In the genomic region with DNA sequence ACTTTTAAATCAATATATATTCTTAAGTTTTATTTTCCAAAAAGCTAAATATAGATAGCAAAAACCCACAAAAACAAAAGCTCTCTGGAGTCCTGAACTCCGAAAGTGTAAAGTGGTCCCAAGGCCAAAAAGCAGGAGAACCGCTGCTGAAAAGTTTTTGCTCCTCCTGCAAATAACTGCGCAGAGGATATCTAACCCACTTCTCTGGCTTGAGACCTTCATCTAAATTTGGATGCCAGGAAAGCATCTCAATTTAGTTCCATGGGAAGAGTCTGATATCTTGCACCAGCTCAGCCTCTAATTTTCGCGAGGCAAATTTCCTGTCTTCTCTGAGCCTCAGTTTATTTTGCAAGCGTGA, we compare ENCODE assay signal across 10 cellular contexts. TPM values are rescaled to one million over a fixed set of nuclear protein-coding genes. Genes with fewer than 3 reads are reported as not detected.
DNase-seq lines count a peak whose midpoint lies in the region; ATAC-seq lines count a peak whose summit lies in the region.
"Had no signal": no experiment of that assay in that cellular context is flagged by ENCODE, and none has a peak within 500 bp of the region (broad histone marks: within the 10 kb centered on the region; RNA-seq: fewer than 3 reads in every experiment).

No MANE protein-coding gene starts in this region.

- peaks cover 20% of the 10 kb centered on the region for H3K36me3 ChIP-seq in HUES48 (ENCODE audit: control insufficient read depth, insufficient read depth, low read length)

- intact Hi-C loops in activated CD4-positive, alpha-beta memory T cell treated with anti-CD3 and anti-CD28 coated beads for 36 hours (cut with micrococcal nuclease): loop anchor here (1.0 to 5.0 kb wide), 4 partner anchors 295 to 435 kb away; partner anchors contain the start of genes BYSL, MED20 and PRICKLE4

- H3K27me3 ChIP-seq in HUES48 (ENCODE audit: control insufficient read depth, insufficient read depth, low read length): no peaks in the 10 kb centered on the region

- H3K4me3 ChIP-seq in HUES48 (ENCODE audit: low read depth, low read length) (peak overlapping the region; percentile 86), iPS-11a (ENCODE audit: low read depth, low read length) (peak overlapping the region; percentile 84)

- CTCF ChIA-PET in activated CD4-positive, alpha-beta memory T cell treated with anti-CD3 and anti-CD28 coated beads for 36 hours (lab: Charles Lee): interaction anchor here (0.7 to 2.0 kb wide), 7 partner anchors 112 to 429 kb away, joined by 3 to 18 read pairs (median 3); partner anchors contain the start of genes BYSL, MED20, TOMM6 and UBR2

- peaks cover 13% of the 10 kb centered on the region for H3K36me3 Mint-ChIP-seq in activated CD4-positive, alpha-beta memory T cell treated with anti-CD3 and anti-CD28 coated beads for 36 hours
- peaks cover 35% of the 10 kb centered on the region for H3K36me3 Mint-ChIP-seq in stimulated activated effector memory CD8-positive, alpha-beta T cell treated with anti-CD3 and anti-CD28 coated beads, Interleukin-12 subunit alpha, Interleukin-12 subunit beta, amount 100 ng/mL, for 72 hours

- H3K27ac Mint-ChIP-seq in activated CD4-positive, alpha-beta memory T cell treated with anti-CD3 and anti-CD28 coated beads for 36 hours: peak overlapping the region; percentile 94
- peak overlapping the region; percentile 98 for H3K27ac Mint-ChIP-seq in stimulated activated effector memory CD8-positive, alpha-beta T cell treated with anti-CD3 and anti-CD28 coated beads, Interleukin-12 subunit alpha, Interleukin-12 subunit beta, amount 100 ng/mL, for 72 hours

- no peaks in the 10 kb centered on the region for H3K9me3 Mint-ChIP-seq in activated CD4-positive, alpha-beta memory T cell treated with anti-CD3 and anti-CD28 coated beads for 36 hours
- no peaks in the 10 kb centered on the region for H3K9me3 Mint-ChIP-seq in stimulated activated effector memory CD8-positive, alpha-beta T cell treated with anti-CD3 and anti-CD28 coated beads, Interleukin-12 subunit alpha, Interleukin-12 subunit beta, amount 100 ng/mL, for 72 hours

- H3K4me1 Mint-ChIP-seq in activated CD4-positive, alpha-beta memory T cell treated with anti-CD3 and anti-CD28 coated beads for 36 hours (ENCODE audit: low read depth): peaks cover 39% of the 10 kb centered on the region
- H3K4me1 Mint-ChIP-seq in stimulated activated effector memory CD8-positive, alpha-beta T cell treated with anti-CD3 and anti-CD28 coated beads, Interleukin-12 subunit alpha, Interleukin-12 subunit beta, amount 100 ng/mL, for 72 hours: peaks cover 26% of the 10 kb centered on the region

- ATAC-seq in stimulated activated effector memory CD8-positive, alpha-beta T cell treated with anti-CD3 and anti-CD28 coated beads, Interleukin-12 subunit alpha, Interleukin-12 subunit beta, amount 100 ng/mL, for 72 hours: no peak
- ATAC-seq in GM18519 (IDR thresholded peaks at IDR 0.05; ENCODE audit: low FRiP score, unreplicated experiment) (no peak), HG03354 (IDR thresholded peaks at IDR 0.05; ENCODE audit: poor library complexity, severe bottlenecking, unreplicated experiment) (no peak), HG03565 (IDR thresholded peaks at IDR 0.05; ENCODE audit: unreplicated experiment) (no peak)

- no peaks in the 10 kb centered on the region for H3K9me3 ChIP-seq in HUES48 (ENCODE audit: control insufficient read depth, insufficient read depth, low read length)

- no peaks in the 10 kb centered on the region for H3K27me3 Mint-ChIP-seq in activated CD4-positive, alpha-beta memory T cell treated with anti-CD3 and anti-CD28 coated beads for 36 hours

- H3K27ac ChIP-seq in HUES48 (ENCODE audit: low read depth, low read length): peak overlapping the region; percentile 93

- peaks cover 2% of the 10 kb centered on the region; the same call in 1 of the 2 replicates for H3K4me1 ChIP-seq in HUES48 (ENCODE audit: control insufficient read depth, insufficient read depth, low read length)

- peak overlapping the region; percentile 99 for H3K4me3 Mint-ChIP-seq in activated CD4-positive, alpha-beta memory T cell treated with anti-CD3 and anti-CD28 coated beads for 36 hours
- H3K4me3 Mint-ChIP-seq in stimulated activated effector memory CD8-positive, alpha-beta T cell treated with anti-CD3 and anti-CD28 coated beads, Interleukin-12 subunit alpha, Interleukin-12 subunit beta, amount 100 ng/mL, for 72 hours: peak overlapping the region; percentile 97

- no peak for DNase-seq in activated CD4-positive, alpha-beta memory T cell treated with anti-CD3 and anti-CD28 coated beads for 36 hours
- no peak for DNase-seq in stimulated activated effector memory CD8-positive, alpha-beta T cell treated with anti-CD3 and anti-CD28 coated beads, Interleukin-12 subunit alpha, Interleukin-12 subunit beta, amount 100 ng/mL, for 72 hours (ENCODE audit: low spot score in 2 of 2)
- DNase-seq in NCI-H187 (lab: John Stamatoyannopoulos, UW): no peak

- POLR2A ChIA-PET in activated CD4-positive, alpha-beta memory T cell treated with anti-CD3 and anti-CD28 coated beads for 36 hours (lab: Charles Lee): no interaction called here

- H3K9ac ChIP-seq in HUES48 (ENCODE audit: low read depth, low read length): peak overlapping the region; percentile 80

RNA-seq across cellular contexts. Expression of gene MRPS10, which starts 0.5 kb away (rescaled TPM):
- 10 to 100 TPM; 38.6 to 40.3 TPM for total RNA-seq in activated CD4-positive, alpha-beta memory T cell treated with anti-CD3 and anti-CD28 coated beads for 36 hours

RNA-seq across cellular contexts. Expression of gene GUCA1B, which starts 22.4 kb away (rescaled TPM):
- total RNA-seq in activated CD4-positive, alpha-beta memory T cell treated with anti-CD3 and anti-CD28 coated beads for 36 hours: 1 to 10 TPM; 1.9 to 2.3 TPM

RNA-seq across cellular contexts. Expression of gene GUCA1A, which starts 44.0 kb away (rescaled TPM):
- not detected for total RNA-seq in activated CD4-positive, alpha-beta memory T cell treated with anti-CD3 and anti-CD28 coated beads for 36 hours
- total RNA-seq: activated CD8-positive, alpha-beta memory T cell treated with anti-CD3 and anti-CD28 coated beads for 36 hours; subcutaneous adipose tissue had no signal
